ENCODE assay signal across 1 cellular context in the genomic region with DNA sequence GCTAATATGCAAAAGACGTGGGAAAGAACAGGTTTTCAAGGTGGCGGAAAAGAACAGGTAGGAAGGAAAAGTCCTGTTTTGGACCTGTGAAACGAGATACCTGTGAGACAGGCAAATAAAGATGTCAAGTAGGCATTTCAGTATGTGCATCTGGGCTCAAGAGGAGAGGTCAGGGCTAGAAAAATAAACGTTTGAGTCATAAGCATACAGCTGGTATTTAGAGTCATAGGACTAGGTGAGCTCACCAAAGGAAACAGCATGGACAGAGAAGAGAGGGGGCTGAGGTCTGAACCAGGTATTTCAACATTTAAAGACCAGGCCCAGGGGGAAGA.
TF ChIP-seq lines count a peak whose summit lies in the region.

No MANE protein-coding gene starts in this region.

TF ChIP-seq in HepG2, 621 proteins besides CTCF, POLR2A, EP300 and RAD21:
- TF ChIP-seq, protein P1, sequence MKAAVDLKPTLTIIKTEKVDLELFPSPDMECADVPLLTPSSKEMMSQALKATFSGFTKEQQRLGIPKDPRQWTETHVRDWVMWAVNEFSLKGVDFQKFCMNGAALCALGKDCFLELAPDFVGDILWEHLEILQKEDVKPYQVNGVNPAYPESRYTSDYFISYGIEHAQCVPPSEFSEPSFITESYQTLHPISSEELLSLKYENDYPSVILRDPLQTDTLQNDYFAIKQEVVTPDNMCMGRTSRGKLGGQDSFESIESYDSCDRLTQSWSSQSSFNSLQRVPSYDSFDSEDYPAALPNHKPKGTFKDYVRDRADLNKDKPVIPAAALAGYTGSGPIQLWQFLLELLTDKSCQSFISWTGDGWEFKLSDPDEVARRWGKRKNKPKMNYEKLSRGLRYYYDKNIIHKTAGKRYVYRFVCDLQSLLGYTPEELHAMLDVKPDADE (CRISPR knock-in tag; IDR thresholded peaks at IDR 0.05) = no peak
- TF ChIP-seq RFXANK (CRISPR knock-in tag; IDR thresholded peaks at IDR 0.05) (no peak), ISL2 (CRISPR knock-in tag; IDR thresholded peaks at IDR 0.05) (no peak), ZNF205 (CRISPR knock-in tag; IDR thresholded peaks at IDR 0.05) (no peak), NRL (CRISPR knock-in tag; IDR thresholded peaks at IDR 0.05; ENCODE audit: borderline replicate concordance) (no peak), ZKSCAN1 (IDR thresholded peaks at IDR 0.05; ENCODE audit: low read length) (no peak), MAFK (conservative IDR thresholded peaks at IDR 0.05 in 1 of 2, IDR thresholded peaks at IDR 0.05 in 1 of 2; ENCODE audit: low read length in 2 of 2) (0 out of 4 replicates have a peak, but pooled peaks have one; percentile 3 to 13), NCOR1 (IDR thresholded peaks at IDR 0.05; ENCODE audit: borderline replicate concordance, low read length) (no peak), ZNF883 (CRISPR knock-in tag; IDR thresholded peaks at IDR 0.05; ENCODE audit: not compliant biosample characterization) (no peak), ZMYM2 (CRISPR knock-in tag; IDR thresholded peaks at IDR 0.05) (no peak), TCF7 (IDR thresholded peaks at IDR 0.05; ENCODE audit: low read depth) (no peak), FOSL2 (CRISPR knock-in tag; IDR thresholded peaks at IDR 0.05) (peak; percentile 30; the same call in 1 of the 2 replicates), SKI (IDR thresholded peaks at IDR 0.05; ENCODE audit: partially characterized antibody) (no peak), ZNF737 (CRISPR knock-in tag; IDR thresholded peaks at IDR 0.05; ENCODE audit: borderline replicate concordance) (no peak), ZNF557 (CRISPR knock-in tag; IDR thresholded peaks at IDR 0.05) (no peak)
- TF ChIP-seq, protein P2, sequence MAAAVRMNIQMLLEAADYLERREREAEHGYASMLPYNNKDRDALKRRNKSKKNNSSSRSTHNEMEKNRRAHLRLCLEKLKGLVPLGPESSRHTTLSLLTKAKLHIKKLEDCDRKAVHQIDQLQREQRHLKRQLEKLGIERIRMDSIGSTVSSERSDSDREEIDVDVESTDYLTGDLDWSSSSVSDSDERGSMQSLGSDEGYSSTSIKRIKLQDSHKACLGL (CRISPR knock-in tag; IDR thresholded peaks at IDR 0.05) = no peak
- TF ChIP-seq, protein P3, sequence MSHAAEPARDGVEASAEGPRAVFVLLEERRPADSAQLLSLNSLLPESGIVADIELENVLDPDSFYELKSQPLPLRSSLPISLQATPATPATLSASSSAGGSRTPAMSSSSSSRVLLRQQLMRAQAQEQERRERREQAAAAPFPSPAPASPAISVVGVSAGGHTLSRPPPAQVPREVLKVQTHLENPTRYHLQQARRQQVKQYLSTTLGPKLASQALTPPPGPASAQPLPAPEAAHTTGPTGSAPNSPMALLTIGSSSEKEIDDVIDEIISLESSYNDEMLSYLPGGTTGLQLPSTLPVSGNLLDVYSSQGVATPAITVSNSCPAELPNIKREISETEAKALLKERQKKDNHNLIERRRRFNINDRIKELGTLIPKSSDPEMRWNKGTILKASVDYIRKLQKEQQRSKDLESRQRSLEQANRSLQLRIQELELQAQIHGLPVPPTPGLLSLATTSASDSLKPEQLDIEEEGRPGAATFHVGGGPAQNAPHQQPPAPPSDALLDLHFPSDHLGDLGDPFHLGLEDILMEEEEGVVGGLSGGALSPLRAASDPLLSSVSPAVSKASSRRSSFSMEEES (CRISPR knock-in tag; IDR thresholded peaks at IDR 0.05) = peak; percentile 16; the same call in 1 of the 2 replicates
